Comparison of ENCODE assay signal across 16 cellular contexts in the genomic region with DNA sequence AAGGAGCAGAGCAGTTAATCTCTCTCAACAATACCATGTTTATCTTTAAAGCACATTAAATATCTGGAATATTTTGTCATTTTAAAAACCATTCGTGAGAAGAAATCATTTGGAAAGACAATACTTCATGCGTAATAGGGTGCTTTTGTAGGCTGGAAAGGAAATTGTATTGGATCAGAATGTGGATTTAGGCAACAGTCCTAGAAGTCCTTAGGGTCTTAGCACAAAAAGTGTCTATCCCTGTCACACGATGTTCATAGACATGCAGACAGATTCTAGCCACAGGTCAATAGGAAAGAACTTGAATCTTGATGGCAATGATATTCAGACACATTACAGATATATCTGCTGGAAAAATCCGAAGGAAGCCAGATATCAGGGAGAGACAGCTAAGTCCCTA.
DNase-seq lines count a peak whose midpoint lies in the region; ATAC-seq and TF ChIP-seq lines count a peak whose summit lies in the region.
"Had no signal": no experiment of that assay in that cellular context is flagged by ENCODE, and none has a peak within 500 bp of the region (broad histone marks: within the 10 kb centered on the region; RNA-seq: fewer than 3 reads in every experiment).

No MANE protein-coding gene starts in this region.

- no peak overlapping the region for H3K9ac ChIP-seq in GM23248

- H2AFZ ChIP-seq in GM23248, result no peak overlapping the region

- H3K4me3 ChIP-seq in GM23248 (no peak overlapping the region), fibroblast of pulmonary artery (replicated peaks; ENCODE audit: low read depth, low read length) (no peak overlapping the region), gastrocnemius medialis (no peak overlapping the region)
- H3K4me3 ChIP-seq: Peyer's patch had no signal

- H3K27ac ChIP-seq in GM23248 (no peak overlapping the region), gastrocnemius medialis (peak overlapping the region; percentile 22 to 55 (median 48))
- H3K27ac ChIP-seq: Peyer's patch had no signal

- no peaks in the 10 kb centered on the region for H3K36me3 Mint-ChIP-seq in endothelial cell (ENCODE audit: low read depth, unreplicated experiment)

- no peaks in the 10 kb centered on the region for H3K79me2 ChIP-seq in GM23248 (ENCODE audit: insufficient read depth)

- H3K27ac Mint-ChIP-seq in endothelial cell (ENCODE audit: unreplicated experiment), result no peak overlapping the region
- H3K27ac Mint-ChIP-seq: CD4-positive, alpha-beta T cell had no signal

- DNase-seq in GM23248 (peak; percentile 38), SHP77 (lab: John Stamatoyannopoulos, UW) (peak; percentile 59 to 60), fibroblast of pulmonary artery (ENCODE audit: low read depth) (peak; percentile 61), gastrocnemius medialis (no peak), endothelial cell (ENCODE audit: low spot score) (no peak)
- DNase-seq in stimulated activated CD4-positive, alpha-beta T cell treated with anti-CD3 and anti-CD28 coated beads, Interleukin-4, amount 100 ng/mL, for 1 hour, result no peak
- DNase-seq in stimulated activated CD4-positive, alpha-beta T cell treated with anti-CD3 and anti-CD28 coated beads, Interleukin-2, amount 100 ng/mL, for 24 hours, result no peak
- DNase-seq: BE2C; CD4-positive, alpha-beta T cell; DMS79 treated with DMSO at 0.1 percent for 48 hours; NCI-H2029; NCI-H2171 treated with DMSO at 0.1 percent for 48 hours; NCI-H510A treated with DMSO at 0.1 percent for 48 hours; Peyer's patch; SIG-M5 had no signal

- intact Hi-C loops in gastrocnemius medialis (cut with DNase I; ENCODE audit: low total_unique reads), result no loop called here

- H3K9me2 ChIP-seq in GM23248 (ENCODE audit: insufficient read depth), result no peaks in the 10 kb centered on the region

- H3K4me1 ChIP-seq in GM23248 (ENCODE audit: insufficient read depth) (peaks cover 8% of the 10 kb centered on the region), gastrocnemius medialis (peaks cover 0 to 3% of the 10 kb centered on the region in 2 donors)
- H3K4me1 ChIP-seq: BE2C, Peyer's patch had no signal

- no peaks in the 10 kb centered on the region for H3K36me3 ChIP-seq in GM23248 (ENCODE audit: low read depth)
- no peaks in the 10 kb centered on the region for H3K36me3 ChIP-seq in gastrocnemius medialis
- H3K36me3 ChIP-seq: BE2C, Peyer's patch had no signal

- no peak overlapping the region for H3K4me3 Mint-ChIP-seq in endothelial cell (ENCODE audit: unreplicated experiment)
- H3K4me3 Mint-ChIP-seq: CD4-positive, alpha-beta T cell had no signal

- H3K9me3 ChIP-seq in GM23248 (ENCODE audit: low read depth) (no peaks in the 10 kb centered on the region), gastrocnemius medialis (no peaks in the 10 kb centered on the region)
- H3K9me3 ChIP-seq: BE2C, Peyer's patch had no signal

- TF ChIP-seq CTCF in fibroblast of pulmonary artery (IDR thresholded peaks at IDR 0.05; ENCODE audit: low read length, missing control alignments) (no peak), gastrocnemius medialis (IDR thresholded peaks at IDR 0.05 in 4 of 5, conservative IDR thresholded peaks at IDR 0.05 in 1 of 5) (no peak), endothelial cell (IDR thresholded peaks at IDR 0.05; ENCODE audit: unreplicated experiment) (no peak)

- H4K20me1 ChIP-seq in GM23248 (ENCODE audit: insufficient read depth), result no peaks in the 10 kb centered on the region

- TF ChIP-seq POLR2A in gastrocnemius medialis (IDR thresholded peaks at IDR 0.05), result no peak

- H3K9me3 Mint-ChIP-seq in endothelial cell (ENCODE audit: unreplicated experiment), result no peaks in the 10 kb centered on the region

- H3K27me3 ChIP-seq in GM23248 (replicated peaks; ENCODE audit: insufficient read depth), result no peaks in the 10 kb centered on the region
- H3K27me3 ChIP-seq in gastrocnemius medialis, result no peaks in the 10 kb centered on the region
- H3K27me3 ChIP-seq: BE2C, Peyer's patch had no signal

- WGBS in GM23248 (ENCODE audit: low coverage in 1 of 2, low lambda C conversion rate in 2 of 2, missing lambda C conversion rate in 2 of 2), 2 experiments, result 38 to 44% methylated on average over 4 of the region's 4 CpGs

- peaks cover 7% of the 10 kb centered on the region for H3F3A ChIP-seq in GM23248 (ENCODE audit: insufficient read depth)

- ATAC-seq in gastrocnemius medialis, result peak in 1 of 2 donors; percentile 56
- ATAC-seq: HCT116 had no signal

- H3K27me3 Mint-ChIP-seq in endothelial cell (ENCODE audit: unreplicated experiment), result no peaks in the 10 kb centered on the region

- no peak overlapping the region for H3K4me2 ChIP-seq in GM23248 (ENCODE audit: unreplicated experiment)

- in situ Hi-C loops in GM23248 (cut with MboI), result no loop called here
- in situ Hi-C loops in gastrocnemius medialis (cut with MboI; ENCODE audit: low sequenced_read_pairs in 4 of 4), result no loop called here

- no peaks in the 10 kb centered on the region for H3K4me1 Mint-ChIP-seq in endothelial cell (ENCODE audit: unreplicated experiment)

Comparison
In these comparisons a context has a peak if more than half of its experiments do, and no peak if none do; other contexts are left out.
1. DNase-seq: peak in GM23248 (single experiment), SHP77 (2 of 2) and fibroblast of pulmonary artery (single experiment); none in gastrocnemius medialis (0 of 2), stimulated activated CD4-positive, alpha-beta T cell treated with anti-CD3 and anti-CD28 coated beads, Interleukin-4, amount 100 ng/mL, for 1 hour (single experiment), endothelial cell (single experiment) and stimulated activated CD4-positive, alpha-beta T cell treated with anti-CD3 and anti-CD28 coated beads, Interleukin-2, amount 100 ng/mL, for 24 hours (0 of 2).